8 cellular contexts compared by ENCODE assay signal in the genomic region with DNA sequence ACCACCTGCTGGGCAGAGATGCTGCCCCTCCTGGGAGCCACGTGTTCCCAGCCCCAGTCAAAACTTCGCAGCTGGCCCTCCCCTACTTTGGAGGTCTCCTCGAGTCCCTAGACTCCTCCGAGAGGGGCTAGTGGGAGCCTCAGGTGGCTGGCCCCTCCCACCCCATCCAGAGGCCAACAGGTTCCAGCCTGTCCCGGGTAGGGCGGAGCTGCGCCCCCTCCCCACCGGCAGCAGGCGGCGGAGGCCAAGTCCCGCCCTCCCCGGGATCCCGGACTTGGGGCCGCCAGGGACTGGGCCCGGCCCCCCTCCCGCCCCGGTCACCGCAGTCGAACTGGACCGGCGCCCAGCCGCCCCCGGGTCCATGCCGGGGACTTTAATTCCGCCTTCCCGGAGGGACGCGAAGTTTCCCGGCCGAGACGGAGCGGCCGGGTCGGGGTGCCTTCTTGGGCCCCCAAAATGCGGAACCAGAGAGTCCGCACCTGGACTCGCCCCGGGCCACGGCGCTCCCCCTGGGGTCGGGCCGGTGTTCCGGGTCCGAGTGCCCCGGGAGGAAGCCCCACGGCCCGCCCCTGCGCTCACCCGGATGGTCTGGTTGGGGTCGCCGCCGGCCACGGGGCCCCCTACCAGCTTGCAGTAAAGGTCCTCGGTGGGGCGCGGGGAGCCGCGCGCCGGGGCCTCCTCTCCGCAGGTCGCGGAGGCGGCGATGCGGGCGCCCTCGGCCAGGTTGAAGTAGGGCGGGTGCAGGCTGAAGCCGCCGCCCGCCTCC. TPM values are rescaled to one million over a fixed set of nuclear protein-coding genes. Genes with fewer than 3 reads are reported as not detected.
A peak's percentile ranks its signal among the peaks of the same experiment; 100 is the strongest.
DNase-seq lines count a peak whose midpoint lies in the region; ATAC-seq and TF ChIP-seq lines count a peak whose summit lies in the region.

No MANE protein-coding gene starts in this region.

- TF ChIP-seq CTCF in GM12875 (IDR thresholded peaks at IDR 0.05; ENCODE audit: borderline replicate concordance, insufficient read depth, low read depth, low read length), result no peak
- no peak for TF ChIP-seq CTCF in endodermal cell (conservative IDR thresholded peaks at IDR 0.05)
- TF ChIP-seq CTCF in endothelial cell (IDR thresholded peaks at IDR 0.05; ENCODE audit: unreplicated experiment), result no peak

- H3K4me1 Mint-ChIP-seq in endodermal cell (peaks cover 29% of the 10 kb centered on the region), naive B cell (peaks cover 15 to 37% (median 24%) of the 10 kb centered on the region in 3 donors), endothelial cell (ENCODE audit: unreplicated experiment) (peaks cover 5% of the 10 kb centered on the region)

- WGBS in endodermal cell (ENCODE audit: insufficient coverage in 1 of 2, insufficient read length in 1 of 2), 2 experiments, result 0 to 1% methylated on average over 27 to 72 of the region's 72 CpGs

- peaks cover 3% of the 10 kb centered on the region for H3K27me3 Mint-ChIP-seq in endodermal cell (ENCODE audit: insufficient read depth)
- H3K27me3 Mint-ChIP-seq in naive B cell, result peaks cover 0 to 14% (median 4%) of the 10 kb centered on the region in 3 donors
- H3K27me3 Mint-ChIP-seq in endothelial cell (ENCODE audit: unreplicated experiment), result peaks cover 9% of the 10 kb centered on the region

- no peaks in the 10 kb centered on the region for H3K9me3 Mint-ChIP-seq in endodermal cell
- no peaks in the 10 kb centered on the region for H3K9me3 Mint-ChIP-seq in naive B cell
- no peaks in the 10 kb centered on the region for H3K9me3 Mint-ChIP-seq in endothelial cell (ENCODE audit: unreplicated experiment)

- H3K27me3 ChIP-seq in endodermal cell (ENCODE audit: control insufficient read depth, insufficient read depth, low read length, poor library complexity, severe bottlenecking), result no peaks in the 10 kb centered on the region

- peaks cover 7% of the 10 kb centered on the region for H3K36me3 ChIP-seq in endodermal cell (ENCODE audit: control insufficient read depth, insufficient read depth, low read length)

- ATAC-seq in naive B cell (ENCODE audit: low read depth in 2 of 2) (peak; percentile 56), GM18517 (IDR thresholded peaks at IDR 0.05; ENCODE audit: unreplicated experiment) (no peak), GM21447 (IDR thresholded peaks at IDR 0.05; ENCODE audit: unreplicated experiment) (no peak)

- H3K27ac Mint-ChIP-seq in endodermal cell (peak overlapping the region; percentile 30), naive B cell (no peak overlapping the region), endothelial cell (ENCODE audit: unreplicated experiment) (no peak overlapping the region)

- peaks cover 45% of the 10 kb centered on the region for H3K4me1 ChIP-seq in endodermal cell (ENCODE audit: control insufficient read depth, insufficient read depth, low read length)

- peak overlapping the region; percentile 62 for H3K4me3 Mint-ChIP-seq in endodermal cell
- H3K4me3 Mint-ChIP-seq in naive B cell, result peak overlapping the region; percentile 32 to 87 (median 76)
- no peak overlapping the region for H3K4me3 Mint-ChIP-seq in endothelial cell (ENCODE audit: unreplicated experiment)

- peak overlapping the region; percentile 63 for H3K9ac ChIP-seq in endodermal cell (ENCODE audit: extremely low read depth, low read length, poor library complexity, severe bottlenecking)

- H3K9me3 ChIP-seq in endodermal cell (ENCODE audit: control insufficient read depth, low read length), result no peaks in the 10 kb centered on the region

- H3K4me3 ChIP-seq in GM12875 (ENCODE audit: low read depth, low read length), result peak overlapping the region; percentile 26
- peak overlapping the region; percentile 85 for H3K4me3 ChIP-seq in endodermal cell (ENCODE audit: low read length)

- no peak overlapping the region for H3K27ac ChIP-seq in endodermal cell (ENCODE audit: low read depth, low read length)

- peaks cover 3% of the 10 kb centered on the region for H3K36me3 Mint-ChIP-seq in endodermal cell (ENCODE audit: low read depth)
- H3K36me3 Mint-ChIP-seq in naive B cell, result no peaks in the 10 kb centered on the region
- H3K36me3 Mint-ChIP-seq in endothelial cell (ENCODE audit: low read depth, unreplicated experiment), result no peaks in the 10 kb centered on the region

- peak; percentile 43 for DNase-seq in NCI-H345 treated with DMSO at 0.1 percent for 48 hours (lab: John Stamatoyannopoulos, UW; ENCODE audit: unreplicated experiment)
- DNase-seq in endodermal cell, result peak; percentile 91
- peak; percentile 51 for DNase-seq in naive B cell
- no peak for DNase-seq in endothelial cell (ENCODE audit: low spot score)
- DNase-seq in epidermal melanocyte (ENCODE audit: insufficient read length, low spot score), result no peak

RNA-seq across cellular contexts. Expression of gene LAMA5, which starts 0.6 kb away (rescaled TPM):
- total RNA-seq in endodermal cell, result 100 to 1,000 TPM; 315 to 369 TPM
- polyA plus RNA-seq in endodermal cell (2013, experiment 1 of 2), result 95.9 TPM
- polyA plus RNA-seq in endodermal cell (2013, experiment 2 of 2), result 89.1 TPM
- 10 to 100 TPM in 1 of 6 donors, 1 to 10 TPM in 4, under 1 TPM in 1; 0.50 to 11.9 (median 6.1) TPM for polyA plus RNA-seq in naive B cell (ENCODE audit: low read depth in 6 of 6)
- total RNA-seq in endothelial cell (ENCODE audit: unreplicated experiment), result 34.5 TPM

RNA-seq across cellular contexts. Expression of gene RPS21, which starts 20.4 kb away (rescaled TPM):
- total RNA-seq in endodermal cell (1,000 to 10,000 TPM; 1,288 to 1,382 TPM), endothelial cell (ENCODE audit: unreplicated experiment) (1,710 TPM)
- polyA plus RNA-seq in endodermal cell (2013, experiment 1 of 2), result 1,213 TPM
- 1,212 TPM for polyA plus RNA-seq in endodermal cell (2013, experiment 2 of 2)
- polyA plus RNA-seq in naive B cell (ENCODE audit: low read depth in 6 of 6), result 1,000 to 10,000 TPM; 1,712 to 3,127 (median 2,557) TPM

RNA-seq across cellular contexts. Expression of gene CABLES2, which starts 40.5 kb away (rescaled TPM):
- 10 to 100 TPM; 10.4 to 15.6 TPM for total RNA-seq in endodermal cell
- 13.5 TPM for polyA plus RNA-seq in endodermal cell (2013, experiment 1 of 2)
- 13.0 TPM for polyA plus RNA-seq in endodermal cell (2013, experiment 2 of 2)
- 1 to 10 TPM in 4 of 6 donors, under 1 TPM in 1, not detected in 1; 1.00 to 3.3 (median 1.2) TPM for polyA plus RNA-seq in naive B cell (ENCODE audit: low read depth in 6 of 6)
- total RNA-seq in endothelial cell (ENCODE audit: unreplicated experiment), result 9.3 TPM

Comparison
In these comparisons a context has a peak if more than half of its experiments do, and no peak if none do; other contexts are left out.
1. DNase-seq: peak in NCI-H345 treated with DMSO at 0.1 percent for 48 hours (single experiment), endodermal cell (single experiment) and naive B cell (single experiment); none in endothelial cell (single experiment) and epidermal melanocyte (single experiment).
2. ATAC-seq: peak in naive B cell (2 of 2); none in GM18517 (single experiment) and GM21447 (single experiment).